Comparison of ENCODE assay signal across 2 cellular contexts in the genomic region with DNA sequence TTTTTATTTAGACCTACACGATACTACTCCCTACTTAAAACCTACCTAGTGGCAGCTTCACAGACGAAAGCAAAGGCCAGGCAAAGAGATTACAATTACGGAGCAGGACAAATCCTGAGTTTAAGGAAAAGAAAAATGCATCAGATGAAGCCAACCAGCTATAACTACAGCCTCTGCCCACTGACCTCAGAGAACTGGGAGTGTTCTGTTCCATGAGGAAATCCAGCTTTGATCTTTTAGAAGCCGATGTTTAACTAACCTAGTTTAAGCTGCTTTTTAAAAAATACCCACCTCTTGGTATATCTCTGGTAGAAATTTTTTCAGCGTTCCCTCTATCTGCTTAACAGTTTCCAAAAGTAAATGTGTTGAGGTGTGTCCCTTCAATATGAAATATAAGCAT.
TF ChIP-seq lines count a peak whose summit lies in the region.

No MANE protein-coding gene starts in this region.

TF ChIP-seq in SK-N-SH, 30 proteins besides CTCF, POLR2A, EP300 and RAD21:
- TF ChIP-seq, protein P1, sequence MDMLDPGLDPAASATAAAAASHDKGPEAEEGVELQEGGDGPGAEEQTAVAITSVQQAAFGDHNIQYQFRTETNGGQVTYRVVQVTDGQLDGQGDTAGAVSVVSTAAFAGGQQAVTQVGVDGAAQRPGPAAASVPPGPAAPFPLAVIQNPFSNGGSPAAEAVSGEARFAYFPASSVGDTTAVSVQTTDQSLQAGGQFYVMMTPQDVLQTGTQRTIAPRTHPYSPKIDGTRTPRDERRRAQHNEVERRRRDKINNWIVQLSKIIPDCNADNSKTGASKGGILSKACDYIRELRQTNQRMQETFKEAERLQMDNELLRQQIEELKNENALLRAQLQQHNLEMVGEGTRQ (IDR thresholded peaks at IDR 0.05; ENCODE audit: borderline replicate concordance, low read depth, low read length): no peak
- TF ChIP-seq FOXJ3 (CRISPR knock-in tag; IDR thresholded peaks at IDR 0.05): no peak
- TF ChIP-seq, protein P2, sequence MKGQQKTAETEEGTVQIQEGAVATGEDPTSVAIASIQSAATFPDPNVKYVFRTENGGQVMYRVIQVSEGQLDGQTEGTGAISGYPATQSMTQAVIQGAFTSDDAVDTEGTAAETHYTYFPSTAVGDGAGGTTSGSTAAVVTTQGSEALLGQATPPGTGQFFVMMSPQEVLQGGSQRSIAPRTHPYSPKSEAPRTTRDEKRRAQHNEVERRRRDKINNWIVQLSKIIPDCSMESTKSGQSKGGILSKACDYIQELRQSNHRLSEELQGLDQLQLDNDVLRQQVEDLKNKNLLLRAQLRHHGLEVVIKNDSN (IDR thresholded peaks at IDR 0.05; ENCODE audit: borderline replicate concordance, low read depth): no peak
- no peak for TF ChIP-seq GABPA (IDR thresholded peaks at IDR 0.05; ENCODE audit: low read depth)
- TF ChIP-seq, protein P3, sequence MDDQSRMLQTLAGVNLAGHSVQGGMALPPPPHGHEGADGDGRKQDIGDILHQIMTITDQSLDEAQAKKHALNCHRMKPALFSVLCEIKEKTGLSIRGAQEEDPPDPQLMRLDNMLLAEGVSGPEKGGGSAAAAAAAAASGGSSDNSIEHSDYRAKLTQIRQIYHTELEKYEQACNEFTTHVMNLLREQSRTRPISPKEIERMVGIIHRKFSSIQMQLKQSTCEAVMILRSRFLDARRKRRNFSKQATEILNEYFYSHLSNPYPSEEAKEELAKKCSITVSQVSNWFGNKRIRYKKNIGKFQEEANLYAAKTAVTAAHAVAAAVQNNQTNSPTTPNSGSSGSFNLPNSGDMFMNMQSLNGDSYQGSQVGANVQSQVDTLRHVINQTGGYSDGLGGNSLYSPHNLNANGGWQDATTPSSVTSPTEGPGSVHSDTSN (IDR thresholded peaks at IDR 0.05): no peak
- no peak for TF ChIP-seq SMC3 (IDR thresholded peaks at IDR 0.05; ENCODE audit: low read depth, low read length)
- TF ChIP-seq, protein P4, sequence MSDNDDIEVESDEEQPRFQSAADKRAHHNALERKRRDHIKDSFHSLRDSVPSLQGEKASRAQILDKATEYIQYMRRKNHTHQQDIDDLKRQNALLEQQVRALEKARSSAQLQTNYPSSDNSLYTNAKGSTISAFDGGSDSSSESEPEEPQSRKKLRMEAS (IDR thresholded peaks at IDR 0.05; ENCODE audit: low read depth): no peak
- no peak for TF ChIP-seq GATA2 (CRISPR knock-in tag; IDR thresholded peaks at IDR 0.05)
- no peak for TF ChIP-seq CHD2 (IDR thresholded peaks at IDR 0.05; ENCODE audit: low read length, partially characterized antibody)
- no peak for TF ChIP-seq SIN3A (IDR thresholded peaks at IDR 0.05; ENCODE audit: borderline replicate concordance, low read depth, low read length)
- TF ChIP-seq FOSL2 (IDR thresholded peaks at IDR 0.05; ENCODE audit: borderline replicate concordance, low read depth): no peak
- no peak for TF ChIP-seq MXI1 (IDR thresholded peaks at IDR 0.05; ENCODE audit: low read depth, low read length)

TF ChIP-seq in SK-N-SH treated with all-trans-retinoic acid at 6 μM for 48 hours, 23 proteins besides CTCF, POLR2A, EP300 and RAD21 (continued from another document):
- TF ChIP-seq, protein P5, sequence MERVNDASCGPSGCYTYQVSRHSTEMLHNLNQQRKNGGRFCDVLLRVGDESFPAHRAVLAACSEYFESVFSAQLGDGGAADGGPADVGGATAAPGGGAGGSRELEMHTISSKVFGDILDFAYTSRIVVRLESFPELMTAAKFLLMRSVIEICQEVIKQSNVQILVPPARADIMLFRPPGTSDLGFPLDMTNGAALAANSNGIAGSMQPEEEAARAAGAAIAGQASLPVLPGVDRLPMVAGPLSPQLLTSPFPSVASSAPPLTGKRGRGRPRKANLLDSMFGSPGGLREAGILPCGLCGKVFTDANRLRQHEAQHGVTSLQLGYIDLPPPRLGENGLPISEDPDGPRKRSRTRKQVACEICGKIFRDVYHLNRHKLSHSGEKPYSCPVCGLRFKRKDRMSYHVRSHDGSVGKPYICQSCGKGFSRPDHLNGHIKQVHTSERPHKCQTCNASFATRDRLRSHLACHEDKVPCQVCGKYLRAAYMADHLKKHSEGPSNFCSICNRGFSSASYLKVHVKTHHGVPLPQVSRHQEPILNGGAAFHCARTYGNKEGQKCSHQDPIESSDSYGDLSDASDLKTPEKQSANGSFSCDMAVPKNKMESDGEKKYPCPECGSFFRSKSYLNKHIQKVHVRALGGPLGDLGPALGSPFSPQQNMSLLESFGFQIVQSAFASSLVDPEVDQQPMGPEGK (CRISPR knock-in tag; IDR thresholded peaks at IDR 0.05; ENCODE audit: borderline replicate concordance): no peak
- TF ChIP-seq, protein P6, sequence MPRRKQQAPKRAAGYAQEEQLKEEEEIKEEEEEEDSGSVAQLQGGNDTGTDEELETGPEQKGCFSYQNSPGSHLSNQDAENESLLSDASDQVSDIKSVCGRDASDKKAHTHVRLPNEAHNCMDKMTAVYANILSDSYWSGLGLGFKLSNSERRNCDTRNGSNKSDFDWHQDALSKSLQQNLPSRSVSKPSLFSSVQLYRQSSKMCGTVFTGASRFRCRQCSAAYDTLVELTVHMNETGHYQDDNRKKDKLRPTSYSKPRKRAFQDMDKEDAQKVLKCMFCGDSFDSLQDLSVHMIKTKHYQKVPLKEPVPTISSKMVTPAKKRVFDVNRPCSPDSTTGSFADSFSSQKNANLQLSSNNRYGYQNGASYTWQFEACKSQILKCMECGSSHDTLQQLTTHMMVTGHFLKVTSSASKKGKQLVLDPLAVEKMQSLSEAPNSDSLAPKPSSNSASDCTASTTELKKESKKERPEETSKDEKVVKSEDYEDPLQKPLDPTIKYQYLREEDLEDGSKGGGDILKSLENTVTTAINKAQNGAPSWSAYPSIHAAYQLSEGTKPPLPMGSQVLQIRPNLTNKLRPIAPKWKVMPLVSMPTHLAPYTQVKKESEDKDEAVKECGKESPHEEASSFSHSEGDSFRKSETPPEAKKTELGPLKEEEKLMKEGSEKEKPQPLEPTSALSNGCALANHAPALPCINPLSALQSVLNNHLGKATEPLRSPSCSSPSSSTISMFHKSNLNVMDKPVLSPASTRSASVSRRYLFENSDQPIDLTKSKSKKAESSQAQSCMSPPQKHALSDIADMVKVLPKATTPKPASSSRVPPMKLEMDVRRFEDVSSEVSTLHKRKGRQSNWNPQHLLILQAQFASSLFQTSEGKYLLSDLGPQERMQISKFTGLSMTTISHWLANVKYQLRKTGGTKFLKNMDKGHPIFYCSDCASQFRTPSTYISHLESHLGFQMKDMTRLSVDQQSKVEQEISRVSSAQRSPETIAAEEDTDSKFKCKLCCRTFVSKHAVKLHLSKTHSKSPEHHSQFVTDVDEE (CRISPR knock-in tag; IDR thresholded peaks at IDR 0.05): no peak
- no peak for TF ChIP-seq TOX (CRISPR knock-in tag; IDR thresholded peaks at IDR 0.05; ENCODE audit: borderline replicate concordance)
- TF ChIP-seq PPARA (CRISPR knock-in tag; IDR thresholded peaks at IDR 0.05; ENCODE audit: borderline replicate concordance): no peak
- TF ChIP-seq ZNF70 (CRISPR knock-in tag; IDR thresholded peaks at IDR 0.05): no peak
- no peak for TF ChIP-seq CSDC2 (CRISPR knock-in tag; IDR thresholded peaks at IDR 0.05)
- TF ChIP-seq, protein P7, sequence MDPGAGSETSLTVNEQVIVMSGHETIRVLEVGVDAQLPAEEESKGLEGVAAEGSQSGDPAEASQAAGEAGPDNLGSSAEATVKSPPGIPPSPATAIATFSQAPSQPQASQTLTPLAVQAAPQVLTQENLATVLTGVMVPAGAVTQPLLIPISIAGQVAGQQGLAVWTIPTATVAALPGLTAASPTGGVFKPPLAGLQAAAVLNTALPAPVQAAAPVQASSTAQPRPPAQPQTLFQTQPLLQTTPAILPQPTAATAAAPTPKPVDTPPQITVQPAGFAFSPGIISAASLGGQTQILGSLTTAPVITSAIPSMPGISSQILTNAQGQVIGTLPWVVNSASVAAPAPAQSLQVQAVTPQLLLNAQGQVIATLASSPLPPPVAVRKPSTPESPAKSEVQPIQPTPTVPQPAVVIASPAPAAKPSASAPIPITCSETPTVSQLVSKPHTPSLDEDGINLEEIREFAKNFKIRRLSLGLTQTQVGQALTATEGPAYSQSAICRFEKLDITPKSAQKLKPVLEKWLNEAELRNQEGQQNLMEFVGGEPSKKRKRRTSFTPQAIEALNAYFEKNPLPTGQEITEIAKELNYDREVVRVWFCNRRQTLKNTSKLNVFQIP (CRISPR knock-in tag; IDR thresholded peaks at IDR 0.05; ENCODE audit: borderline replicate concordance, low read depth): no peak
- no peak for TF ChIP-seq ZFP30 (CRISPR knock-in tag; IDR thresholded peaks at IDR 0.05)
- TF ChIP-seq SNAI2 (CRISPR knock-in tag; IDR thresholded peaks at IDR 0.05): no peak
- TF ChIP-seq ESRRG (CRISPR knock-in tag; IDR thresholded peaks at IDR 0.05): no peak
- no peak for TF ChIP-seq ZNF8 (CRISPR knock-in tag; IDR thresholded peaks at IDR 0.05)
- TF ChIP-seq GLIS3 (CRISPR knock-in tag; IDR thresholded peaks at IDR 0.05): no peak
- TF ChIP-seq, protein P8, sequence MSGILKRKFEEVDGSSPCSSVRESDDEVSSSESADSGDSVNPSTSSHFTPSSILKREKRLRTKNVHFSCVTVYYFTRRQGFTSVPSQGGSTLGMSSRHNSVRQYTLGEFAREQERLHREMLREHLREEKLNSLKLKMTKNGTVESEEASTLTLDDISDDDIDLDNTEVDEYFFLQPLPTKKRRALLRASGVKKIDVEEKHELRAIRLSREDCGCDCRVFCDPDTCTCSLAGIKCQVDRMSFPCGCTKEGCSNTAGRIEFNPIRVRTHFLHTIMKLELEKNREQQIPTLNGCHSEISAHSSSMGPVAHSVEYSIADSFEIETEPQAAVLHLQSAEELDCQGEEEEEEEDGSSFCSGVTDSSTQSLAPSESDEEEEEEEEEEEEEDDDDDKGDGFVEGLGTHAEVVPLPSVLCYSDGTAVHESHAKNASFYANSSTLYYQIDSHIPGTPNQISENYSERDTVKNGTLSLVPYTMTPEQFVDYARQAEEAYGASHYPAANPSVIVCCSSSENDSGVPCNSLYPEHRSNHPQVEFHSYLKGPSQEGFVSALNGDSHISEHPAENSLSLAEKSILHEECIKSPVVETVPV (CRISPR knock-in tag; IDR thresholded peaks at IDR 0.05): no peak
